ENCODE assay signal across 1 cellular context in genomic region chr1:1347663-1348419, GRCh38.
TF ChIP-seq lines count a peak whose summit lies in the region.

No MANE protein-coding gene starts in this region.

TF ChIP-seq in HCT116, 20 proteins besides CTCF, POLR2A, EP300 and RAD21 (continued from another document):
- peak; percentile 20 for TF ChIP-seq ZBTB33 (IDR thresholded peaks at IDR 0.05; ENCODE audit: extremely low read depth, insufficient replicate concordance, low read length)
- no peak for TF ChIP-seq ELF1 (IDR thresholded peaks at IDR 0.05; ENCODE audit: borderline replicate concordance, low read depth)
- TF ChIP-seq CBX3 (IDR thresholded peaks at IDR 0.05; ENCODE audit: low read depth), result no peak
- no peak for TF ChIP-seq MAX (IDR thresholded peaks at IDR 0.05)
- TF ChIP-seq EZH2phosphoT487 (IDR thresholded peaks at IDR 0.05; ENCODE audit: borderline replicate concordance), result no peak
- no peak for TF ChIP-seq ATF3 (IDR thresholded peaks at IDR 0.05)
